1 cellular context compared by ENCODE assay signal in the genomic region with DNA sequence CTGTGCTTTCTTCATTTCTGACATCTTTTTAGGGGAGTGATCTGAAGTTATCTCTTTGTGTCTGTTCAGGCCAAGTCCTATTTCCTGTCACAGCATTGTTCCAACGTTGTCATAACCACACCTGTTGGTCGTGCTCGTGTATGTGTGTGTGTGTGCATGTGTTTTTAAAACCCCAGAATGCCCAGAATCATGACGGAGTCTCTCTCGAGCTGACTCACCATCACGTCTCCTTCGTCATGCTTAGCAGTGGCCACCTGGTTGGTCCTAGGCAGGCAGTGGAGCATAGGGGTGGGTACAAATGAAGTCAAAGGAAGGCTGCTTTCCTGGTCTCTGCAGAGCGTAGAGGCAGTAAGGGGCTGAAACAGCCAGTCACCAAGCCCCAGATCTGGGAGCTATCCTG.
TF ChIP-seq lines count a peak whose summit lies in the region.

No MANE protein-coding gene starts in this region.

TF ChIP-seq in GM12878, 131 proteins besides CTCF, POLR2A, EP300 and RAD21:
- TF ChIP-seq JUNB (IDR thresholded peaks at IDR 0.05) (peak; percentile 35; the same call in 1 of the 2 replicates), CREB1 (IDR thresholded peaks at IDR 0.05; ENCODE audit: low read depth) (peak; percentile 71), SIX5 (IDR thresholded peaks at IDR 0.05; ENCODE audit: low read depth, low read length, severe bottlenecking) (no peak), CREM (IDR thresholded peaks at IDR 0.05; ENCODE audit: low read depth) (0 out of 2 replicates have a peak, but pooled peaks have one; percentile 46), RAD51 (IDR thresholded peaks at IDR 0.05) (no peak)
